ENCODE assay signal across 23 cellular contexts in genomic region chr5:60387041-60387440, GRCh38.
DNase-seq lines count a peak whose midpoint lies in the region; ATAC-seq, FAIRE-seq and TF ChIP-seq lines count a peak whose summit lies in the region.
"Had no signal": no experiment of that assay in that cellular context is flagged by ENCODE, and none has a peak within 500 bp of the region (broad histone marks: within the 10 kb centered on the region; RNA-seq: fewer than 3 reads in every experiment).

No MANE protein-coding gene starts in this region.

- no peaks in the 10 kb centered on the region for H3K4me1 ChIP-seq in pancreas
- H3K4me1 ChIP-seq in upper lobe of left lung, result no peaks in the 10 kb centered on the region

- H3K9me3 Mint-ChIP-seq in activated CD8-positive, alpha-beta T cell treated with anti-CD3 and anti-CD28 coated beads for 36 hours, result no peaks in the 10 kb centered on the region
- H3K9me3 Mint-ChIP-seq: HFFc6 had no signal

- H3K36me3 Mint-ChIP-seq in activated CD8-positive, alpha-beta T cell treated with anti-CD3 and anti-CD28 coated beads for 36 hours (ENCODE audit: low read depth), result no peaks in the 10 kb centered on the region

- H3K27me3 ChIP-seq in pancreas (no peaks in the 10 kb centered on the region), upper lobe of left lung (no peaks in the 10 kb centered on the region)

- no peaks in the 10 kb centered on the region for H3K27me3 Mint-ChIP-seq in activated CD8-positive, alpha-beta T cell treated with anti-CD3 and anti-CD28 coated beads for 36 hours
- H3K27me3 Mint-ChIP-seq: B cell had no signal

- no peak for TF ChIP-seq EP300 in upper lobe of left lung (IDR thresholded peaks at IDR 0.05)

- 30 to 42% methylated on average over 2 of the region's 2 CpGs for WGBS in pancreas, 2 donors
- WGBS in upper lobe of left lung, 2 donors, result 64 to 72% methylated on average over 2 of the region's 2 CpGs

- FAIRE-seq in pancreas (lab: Jason Lieb, UNC), result peak; percentile 56
- FAIRE-seq: D721Med, H54 had no signal

- no peak overlapping the region for H3K27ac Mint-ChIP-seq in activated CD8-positive, alpha-beta T cell treated with anti-CD3 and anti-CD28 coated beads for 36 hours
- H3K27ac Mint-ChIP-seq: B cell, HFFc6 had no signal

- H3K27ac ChIP-seq in pancreas (no peak overlapping the region), upper lobe of left lung (no peak overlapping the region)
- H3K27ac ChIP-seq: HL-60 had no signal

- CTCF ChIA-PET in activated CD8-positive, alpha-beta T cell treated with anti-CD3 and anti-CD28 coated beads for 36 hours (lab: Charles Lee), result interaction anchor here (1.0 kb wide), 1 partner anchor 86 kb away, joined by 4 read pairs; no protein-coding TSS in a partner anchor

- POLR2A ChIA-PET in activated CD8-positive, alpha-beta T cell treated with anti-CD3 and anti-CD28 coated beads for 36 hours (lab: Charles Lee), result no interaction called here

- peak; percentile 51 for DNase-seq in DMS53 (lab: John Stamatoyannopoulos, UW)
- DNase-seq in DMS53 treated with DMSO at 0.1 percent for 48 hours (lab: John Stamatoyannopoulos, UW; ENCODE audit: unreplicated experiment), result no peak
- peak; percentile 30 for DNase-seq in brain pericyte (ENCODE audit: low read depth, low spot score)
- no peak for DNase-seq in pancreas
- DNase-seq in upper lobe of left lung, result no peak
- no peak for DNase-seq in RPMI8226
- no peak for DNase-seq in activated CD8-positive, alpha-beta T cell treated with anti-CD3 and anti-CD28 coated beads for 36 hours
- DNase-seq: DND-41; HFFc6; KBM-7; MM.1S; NCI-H1092; NCI-H1436; NCI-H187 treated with DMSO at 0.1 percent for 48 hours; NCI-H2107; NCI-H774; NK-92 treated with Interleukin-12 subunit alpha and Interleukin-12 subunit beta, amount 100 ng/mL, for 24 hours had no signal

- H3K36me3 ChIP-seq in pancreas, result no peaks in the 10 kb centered on the region
- H3K36me3 ChIP-seq in upper lobe of left lung, result no peaks in the 10 kb centered on the region

- ATAC-seq in pancreas (no peak), upper lobe of left lung (ENCODE audit: low FRiP score in 2 of 2) (no peak)
- ATAC-seq in activated CD4-positive, CD25-positive, alpha-beta regulatory T cell treated with anti-CD3 and anti-CD28 coated beads, Interleukin-2, amount 50 U/mL, for 24 hours, result no peak
- ATAC-seq in activated CD8-positive, alpha-beta T cell treated with anti-CD3 and anti-CD28 coated beads for 36 hours, result no peak
- ATAC-seq: SK-N-SH treated with all-trans-retinoic acid at 6 μM for 48 hours had no signal

- H3K9me3 ChIP-seq in pancreas (no peaks in the 10 kb centered on the region), upper lobe of left lung (no peaks in the 10 kb centered on the region)

- H3K4me1 Mint-ChIP-seq in activated CD8-positive, alpha-beta T cell treated with anti-CD3 and anti-CD28 coated beads for 36 hours (ENCODE audit: low read depth), result no peaks in the 10 kb centered on the region

- intact Hi-C loops in pancreas (cut with DNase I), result no loop called here
- intact Hi-C loops in activated CD8-positive, alpha-beta T cell treated with anti-CD3 and anti-CD28 coated beads for 36 hours (cut with micrococcal nuclease), result no loop called here

- no peak overlapping the region for H3K4me3 Mint-ChIP-seq in activated CD8-positive, alpha-beta T cell treated with anti-CD3 and anti-CD28 coated beads for 36 hours
- H3K4me3 Mint-ChIP-seq: B cell, HFFc6 had no signal

- TF ChIP-seq CTCF in pancreas (IDR thresholded peaks at IDR 0.05) (no peak), upper lobe of left lung (IDR thresholded peaks at IDR 0.05) (no peak)
- no peak for TF ChIP-seq CTCF in activated CD8-positive, alpha-beta T cell treated with anti-CD3 and anti-CD28 coated beads for 36 hours (IDR thresholded peaks at IDR 0.05)

- H3K4me3 ChIP-seq in pancreas (no peak overlapping the region), upper lobe of left lung (no peak overlapping the region)

- no peak for TF ChIP-seq POLR2A in upper lobe of left lung (IDR thresholded peaks at IDR 0.05)

Comparison
In these comparisons a context has a peak if more than half of its experiments do, and no peak if none do; other contexts are left out.
1. DNase-seq: peak in DMS53 (single experiment) and brain pericyte (single experiment); none in DMS53 treated with DMSO at 0.1 percent for 48 hours (single experiment), pancreas (0 of 6), upper lobe of left lung (0 of 2), RPMI8226 (single experiment) and activated CD8-positive, alpha-beta T cell treated with anti-CD3 and anti-CD28 coated beads for 36 hours (single experiment).